In the genomic region with DNA sequence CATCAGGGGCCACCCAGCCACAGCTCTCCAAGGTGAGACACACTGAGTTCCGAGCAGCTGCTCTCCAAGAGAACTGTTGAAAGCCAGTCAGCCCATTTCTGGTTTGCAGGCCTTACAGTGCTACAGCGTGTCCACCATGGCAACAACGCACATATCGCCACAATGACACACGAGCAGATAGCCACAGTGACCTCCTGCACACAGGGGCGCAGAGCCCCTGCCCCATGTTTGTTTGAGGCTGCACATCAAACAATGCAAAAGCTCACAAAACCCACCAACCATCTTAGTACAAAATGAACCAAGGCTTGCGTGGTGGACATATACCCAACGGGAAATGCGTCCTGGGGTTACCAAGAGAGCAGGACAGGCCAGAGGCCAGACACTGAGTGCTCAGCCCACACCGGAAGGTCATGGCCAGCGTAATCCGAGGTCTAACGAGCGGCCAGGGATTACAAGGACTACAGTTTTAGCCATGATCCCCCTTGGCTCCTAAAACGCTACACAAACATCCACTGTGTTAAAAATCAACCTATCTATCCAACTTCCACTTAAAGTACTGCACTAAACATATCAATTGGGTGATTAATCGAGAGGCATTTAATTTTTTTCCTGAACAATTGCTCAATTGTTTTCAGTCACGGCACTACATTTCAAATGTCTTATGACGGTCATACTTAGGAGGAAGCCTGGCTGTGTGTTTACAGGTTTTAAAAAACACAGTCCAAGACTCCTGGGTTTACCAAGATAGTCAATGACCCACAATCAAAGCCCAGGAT, we compare ENCODE assay signal across 1 cellular context.
TF ChIP-seq lines count a peak whose summit lies in the region.

No MANE protein-coding gene starts in this region.

TF ChIP-seq in endothelial cell of umbilical vein, 7 proteins besides CTCF, POLR2A, EP300 and RAD21 (continued from another document):
- TF ChIP-seq MYC (IDR thresholded peaks at IDR 0.05; ENCODE audit: low read depth, low read length) (no peak), POLR2AphosphoS5 (IDR thresholded peaks at IDR 0.05; ENCODE audit: insufficient read depth, low read depth, low read length) (no peak), FOS (IDR thresholded peaks at IDR 0.05; ENCODE audit: borderline replicate concordance, insufficient read depth, low read length) (no peak)
- TF ChIP-seq, protein P1, sequence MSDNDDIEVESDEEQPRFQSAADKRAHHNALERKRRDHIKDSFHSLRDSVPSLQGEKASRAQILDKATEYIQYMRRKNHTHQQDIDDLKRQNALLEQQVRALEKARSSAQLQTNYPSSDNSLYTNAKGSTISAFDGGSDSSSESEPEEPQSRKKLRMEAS (IDR thresholded peaks at IDR 0.05; ENCODE audit: insufficient read depth, insufficient read length) = no peak
TF ChIP-seq in endothelial cell of umbilical vein: peak in this region for 0.
